17 cellular contexts compared by ENCODE assay signal in the genomic region with DNA sequence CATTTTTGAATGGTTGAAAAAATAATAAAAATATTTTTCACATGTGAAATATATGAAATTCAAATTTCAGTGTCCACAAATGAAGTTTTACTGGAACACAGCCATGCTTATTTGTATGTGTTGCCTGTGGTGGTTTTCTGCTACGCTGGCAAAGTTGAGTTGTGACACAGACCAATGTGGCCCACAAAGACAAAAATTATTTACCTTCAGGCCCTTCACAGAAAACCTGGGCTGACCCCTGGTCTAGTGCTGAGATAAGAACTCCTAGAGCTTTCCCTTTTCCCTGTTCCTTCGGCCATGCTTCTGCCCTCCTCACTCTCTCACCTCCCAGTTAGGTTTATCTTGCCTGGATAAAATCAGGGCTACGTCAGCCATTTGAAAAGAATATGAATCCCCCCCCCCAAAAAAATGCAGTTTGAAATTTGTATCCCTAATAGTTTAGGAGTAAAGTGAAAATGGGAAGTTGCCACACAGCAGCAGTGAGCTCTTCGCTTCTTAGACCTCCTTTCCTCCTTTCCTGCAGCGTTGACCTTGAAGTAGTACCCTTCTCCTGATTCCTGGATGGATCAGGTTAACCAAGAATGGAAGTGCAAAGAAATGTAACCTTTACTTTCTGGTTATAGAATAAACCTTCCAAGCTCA.
DNase-seq lines count a peak whose midpoint lies in the region; ATAC-seq and TF ChIP-seq lines count a peak whose summit lies in the region.
"Had no signal": no experiment of that assay in that cellular context is flagged by ENCODE, and none has a peak within 500 bp of the region (broad histone marks: within the 10 kb centered on the region; RNA-seq: fewer than 3 reads in every experiment).

No MANE protein-coding gene starts in this region.

- H3K36me3 ChIP-seq in CD4-positive, CD25-positive, alpha-beta regulatory T cell (ENCODE audit: control insufficient read depth, insufficient read depth, low read length) = peaks cover 2% of the 10 kb centered on the region
- H3K36me3 ChIP-seq in DOHH2 (ENCODE audit: control insufficient read depth, low read length) = no peaks in the 10 kb centered on the region; the same call in 1 of the 2 replicates
- no peaks in the 10 kb centered on the region for H3K36me3 ChIP-seq in mesendoderm (ENCODE audit: control insufficient read depth, insufficient read depth, low read length)
- H3K36me3 ChIP-seq: SJCRH30 had no signal

- H3K4me3 Mint-ChIP-seq in CD4-positive, CD25-positive, alpha-beta regulatory T cell = peak overlapping the region; percentile 51 to 93 (median 62)
- H3K4me3 Mint-ChIP-seq in activated CD4-positive, alpha-beta memory T cell treated with anti-CD3 and anti-CD28 coated beads for 36 hours = peak overlapping the region; percentile 70

- H2BK120ac ChIP-seq in mesendoderm (ENCODE audit: low read depth, low read length) = no peak overlapping the region

- CTCF ChIA-PET in activated CD4-positive, alpha-beta memory T cell treated with anti-CD3 and anti-CD28 coated beads for 36 hours (lab: Charles Lee) = interaction anchor here (0.7 to 8.8 kb wide), 4 partner anchors 8 to 85 kb away, joined by 3 to 129 read pairs (median 3); no protein-coding TSS in a partner anchor

- peaks cover 33 to 82% (median 65%) of the 10 kb centered on the region in 4 donors for H3K4me1 Mint-ChIP-seq in CD4-positive, CD25-positive, alpha-beta regulatory T cell
- peaks cover 71% of the 10 kb centered on the region for H3K4me1 Mint-ChIP-seq in activated CD4-positive, alpha-beta memory T cell treated with anti-CD3 and anti-CD28 coated beads for 36 hours (ENCODE audit: low read depth)

- no peak for DNase-seq in CD4-positive, CD25-positive, alpha-beta regulatory T cell
- DNase-seq in activated CD4-positive, alpha-beta memory T cell treated with anti-CD3 and anti-CD28 coated beads for 36 hours = no peak
- no peak for DNase-seq in mesendoderm
- no peak for DNase-seq in NCI-H446 (lab: John Stamatoyannopoulos, UW)
- DNase-seq in 8988T = no peak
- DNase-seq: activated naive CD4-positive, alpha-beta T cell; foreskin keratinocyte; GDM1; MV-4-11; NCI-H2029; NCI-H510A treated with DMSO at 0.1 percent for 48 hours; nucleus accumbens; OCI-M1; SJCRH30 had no signal

- no peaks in the 10 kb centered on the region for H3K27me3 ChIP-seq in CD4-positive, CD25-positive, alpha-beta regulatory T cell (ENCODE audit: control insufficient read depth, insufficient read depth, low read length)
- H3K27me3 ChIP-seq in DOHH2 (ENCODE audit: control insufficient read depth, low read length) (no peaks in the 10 kb centered on the region), mesendoderm (ENCODE audit: insufficient read depth, low read length, poor library complexity) (no peaks in the 10 kb centered on the region)
- H3K27me3 ChIP-seq: foreskin keratinocyte, SJCRH30 had no signal

- no peak for ATAC-seq in CD4-positive, CD25-positive, alpha-beta regulatory T cell (ENCODE audit: low read depth in 2 of 2)
- ATAC-seq in HG03280 (IDR thresholded peaks at IDR 0.05; ENCODE audit: unreplicated experiment) = no peak
- ATAC-seq: foreskin keratinocyte, GM12878 had no signal

- H3K4ac ChIP-seq in mesendoderm (ENCODE audit: low read depth, low read length) = no peak overlapping the region

- H3K9me3 ChIP-seq in CD4-positive, CD25-positive, alpha-beta regulatory T cell (ENCODE audit: control insufficient read depth in 2 of 2, low read length in 2 of 2) = no peaks in the 10 kb centered on the region
- H3K9me3 ChIP-seq in DOHH2 (ENCODE audit: control insufficient read depth, insufficient read depth, low read length) = no peaks in the 10 kb centered on the region
- H3K9me3 ChIP-seq: SJCRH30 had no signal

- H2AK5ac ChIP-seq in mesendoderm (ENCODE audit: low read length) = no peak overlapping the region

- no peak overlapping the region for H4K5ac ChIP-seq in mesendoderm (ENCODE audit: low read length)

- peak overlapping the region; percentile 50 for H3K4me2 ChIP-seq in DOHH2 (ENCODE audit: low read length)
- H3K4me2 ChIP-seq in mesendoderm (ENCODE audit: low read length) = no peak overlapping the region

- POLR2A ChIA-PET in activated CD4-positive, alpha-beta memory T cell treated with anti-CD3 and anti-CD28 coated beads for 36 hours (lab: Charles Lee) = interaction anchor here (0.6 to 7.2 kb wide), 2 partner anchors 12 to 14 kb away, joined by 3 to 70 read pairs; no protein-coding TSS in a partner anchor

- WGBS in mesendoderm (ENCODE audit: extremely low coverage, insufficient coverage, low lambda C conversion rate) = no CpG with 5 or more reads among the region's 5 CpGs

- no peak overlapping the region for H3K56ac ChIP-seq in mesendoderm (ENCODE audit: low read length)

- no peak overlapping the region for H2BK5ac ChIP-seq in mesendoderm (ENCODE audit: low read length)

- peaks cover 75% of the 10 kb centered on the region for H3K4me1 ChIP-seq in CD4-positive, CD25-positive, alpha-beta regulatory T cell (ENCODE audit: control insufficient read depth, insufficient read depth, low read length, poor library complexity, severe bottlenecking)
- H3K4me1 ChIP-seq in DOHH2 (ENCODE audit: control insufficient read depth, low read length) (peaks cover 93% of the 10 kb centered on the region), mesendoderm (ENCODE audit: control insufficient read depth, low read depth, low read length) (peaks cover 3% of the 10 kb centered on the region)

- no peak overlapping the region for H3K18ac ChIP-seq in mesendoderm (ENCODE audit: low read length)

- H3F3A ChIP-seq in DOHH2 (ENCODE audit: control insufficient read depth, insufficient read depth) = peaks cover 17% of the 10 kb centered on the region

- H3K79me2 ChIP-seq in DOHH2 (ENCODE audit: control insufficient read depth, low read length) = peaks cover 82% of the 10 kb centered on the region
- H3K79me2 ChIP-seq in mesendoderm (ENCODE audit: control insufficient read depth, insufficient read depth, low read length) = peaks cover 16% of the 10 kb centered on the region

- no peaks in the 10 kb centered on the region for H3K9me3 Mint-ChIP-seq in CD4-positive, CD25-positive, alpha-beta regulatory T cell
- no peaks in the 10 kb centered on the region for H3K9me3 Mint-ChIP-seq in activated CD4-positive, alpha-beta memory T cell treated with anti-CD3 and anti-CD28 coated beads for 36 hours

- peaks cover 11% of the 10 kb centered on the region for H3K79me1 ChIP-seq in mesendoderm (ENCODE audit: low read length)

- TF ChIP-seq CTCF in DOHH2 (IDR thresholded peaks at IDR 0.05; ENCODE audit: low read depth, low read length, poor library complexity, severe bottlenecking) = no peak

- no peak overlapping the region for H2BK15ac ChIP-seq in mesendoderm (replicated peaks; ENCODE audit: low read depth)

- peaks cover 4% of the 10 kb centered on the region for H3K27me3 Mint-ChIP-seq in CD4-positive, CD25-positive, alpha-beta regulatory T cell
- no peaks in the 10 kb centered on the region for H3K27me3 Mint-ChIP-seq in activated CD4-positive, alpha-beta memory T cell treated with anti-CD3 and anti-CD28 coated beads for 36 hours

- peak overlapping the region; percentile 38 for H3K4me3 ChIP-seq in CD4-positive, CD25-positive, alpha-beta regulatory T cell (ENCODE audit: low read depth, low read length)
- H3K4me3 ChIP-seq in DOHH2 (ENCODE audit: low read length) (peak overlapping the region; percentile 22), mesendoderm (ENCODE audit: low read length) (no peak overlapping the region)
- H3K4me3 ChIP-seq: GM12878, SJCRH30 had no signal

- H3K27ac ChIP-seq in CD4-positive, CD25-positive, alpha-beta regulatory T cell (ENCODE audit: insufficient read depth, low read length, poor library complexity, severe bottlenecking) = no peak overlapping the region
- H3K27ac ChIP-seq in DOHH2 (ENCODE audit: low read depth, low read length) (no peak overlapping the region), mesendoderm (ENCODE audit: low read depth, low read length) (no peak overlapping the region)
- H3K27ac ChIP-seq: foreskin keratinocyte, SJCRH30 had no signal

- peaks cover 6% of the 10 kb centered on the region for H3K36me3 Mint-ChIP-seq in CD4-positive, CD25-positive, alpha-beta regulatory T cell
- peaks cover 19% of the 10 kb centered on the region for H3K36me3 Mint-ChIP-seq in activated CD4-positive, alpha-beta memory T cell treated with anti-CD3 and anti-CD28 coated beads for 36 hours

- no peaks in the 10 kb centered on the region for H3K9me2 ChIP-seq in DOHH2 (replicated peaks; ENCODE audit: control insufficient read depth, low read length)

- peak overlapping the region; percentile 14 to 80 (median 64) for H3K27ac Mint-ChIP-seq in CD4-positive, CD25-positive, alpha-beta regulatory T cell
- peak overlapping the region; percentile 92 for H3K27ac Mint-ChIP-seq in activated CD4-positive, alpha-beta memory T cell treated with anti-CD3 and anti-CD28 coated beads for 36 hours

- H4K8ac ChIP-seq in mesendoderm (ENCODE audit: low read depth, low read length) = peak overlapping the region; percentile 28

- no peak overlapping the region for H3K9ac ChIP-seq in mesendoderm (ENCODE audit: low read length)

- H4K20me1 ChIP-seq in DOHH2 (ENCODE audit: control insufficient read depth, insufficient read depth, low read depth, low read length) = no peaks in the 10 kb centered on the region

- intact Hi-C loops in activated CD4-positive, alpha-beta memory T cell treated with anti-CD3 and anti-CD28 coated beads for 36 hours (cut with micrococcal nuclease) = loop anchor here (5.0 kb wide), 1 partner anchor 33 kb away; no protein-coding TSS in a partner anchor

- no peak overlapping the region for H3K23ac ChIP-seq in mesendoderm (ENCODE audit: low read length)
